In the genomic region with DNA sequence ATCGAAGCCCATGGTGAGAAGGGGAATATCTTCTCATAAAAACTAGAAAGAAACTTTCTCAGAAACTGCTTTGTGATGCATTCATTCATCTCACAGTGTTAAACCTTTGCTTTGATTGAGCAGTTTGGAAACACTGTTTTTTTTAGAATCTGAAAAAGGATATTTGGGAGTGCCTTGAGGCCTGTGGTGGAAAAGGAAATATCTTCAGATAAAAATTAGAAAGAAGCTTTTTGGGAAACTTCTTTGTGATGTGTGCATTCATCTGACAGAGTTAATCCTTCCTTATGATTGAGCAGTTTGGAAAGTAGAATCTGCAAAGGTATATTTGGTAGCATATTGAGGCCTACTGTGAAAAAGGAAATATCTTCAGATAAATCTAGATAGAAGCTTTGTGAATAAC, we compare ENCODE assay signal across 11 cellular contexts.
"Had no signal": no experiment of that assay in that cellular context is flagged by ENCODE, and none has a peak within 500 bp of the region (broad histone marks: within the 10 kb centered on the region; RNA-seq: fewer than 3 reads in every experiment).

No MANE protein-coding gene starts in this region.

- H3K4me3 ChIP-seq: adrenal gland, ascending aorta, body of pancreas, breast epithelium, cardiac muscle cell had no signal

- H3K4me1 ChIP-seq: adrenal gland, ascending aorta, body of pancreas, breast epithelium had no signal

- H3K36me3 ChIP-seq: ascending aorta, brain microvascular endothelial cell, breast epithelium, cardiac muscle cell had no signal

- ATAC-seq: activated naive CD4-positive, alpha-beta T cell treated with anti-CD3 and anti-CD28 coated beads, Interleukin-2, amount 50 U/mL, for 72 hours; activated naive CD8-positive, alpha-beta T cell treated with anti-CD3 and anti-CD28 coated beads, Interleukin-2, amount 50 U/mL, for 24 hours; activated T-cell treated with anti-CD3 and anti-CD28 coated beads, Interleukin-2, amount 50 U/mL, for 4 hours; activated T-cell treated with anti-CD3 and anti-CD28 coated beads, Interleukin-2, amount 50 U/mL, for 72 hours; activated T-helper 17 cell treated with anti-CD3 and anti-CD28 coated beads, Interleukin-2, amount 50 U/mL, for 72 hours; body of pancreas had no signal

- H3K27ac ChIP-seq: adrenal gland, ascending aorta, body of pancreas, brain microvascular endothelial cell, breast epithelium, cardiac muscle cell had no signal
